Comparison of ENCODE assay signal across 11 cellular contexts in the genomic region with DNA sequence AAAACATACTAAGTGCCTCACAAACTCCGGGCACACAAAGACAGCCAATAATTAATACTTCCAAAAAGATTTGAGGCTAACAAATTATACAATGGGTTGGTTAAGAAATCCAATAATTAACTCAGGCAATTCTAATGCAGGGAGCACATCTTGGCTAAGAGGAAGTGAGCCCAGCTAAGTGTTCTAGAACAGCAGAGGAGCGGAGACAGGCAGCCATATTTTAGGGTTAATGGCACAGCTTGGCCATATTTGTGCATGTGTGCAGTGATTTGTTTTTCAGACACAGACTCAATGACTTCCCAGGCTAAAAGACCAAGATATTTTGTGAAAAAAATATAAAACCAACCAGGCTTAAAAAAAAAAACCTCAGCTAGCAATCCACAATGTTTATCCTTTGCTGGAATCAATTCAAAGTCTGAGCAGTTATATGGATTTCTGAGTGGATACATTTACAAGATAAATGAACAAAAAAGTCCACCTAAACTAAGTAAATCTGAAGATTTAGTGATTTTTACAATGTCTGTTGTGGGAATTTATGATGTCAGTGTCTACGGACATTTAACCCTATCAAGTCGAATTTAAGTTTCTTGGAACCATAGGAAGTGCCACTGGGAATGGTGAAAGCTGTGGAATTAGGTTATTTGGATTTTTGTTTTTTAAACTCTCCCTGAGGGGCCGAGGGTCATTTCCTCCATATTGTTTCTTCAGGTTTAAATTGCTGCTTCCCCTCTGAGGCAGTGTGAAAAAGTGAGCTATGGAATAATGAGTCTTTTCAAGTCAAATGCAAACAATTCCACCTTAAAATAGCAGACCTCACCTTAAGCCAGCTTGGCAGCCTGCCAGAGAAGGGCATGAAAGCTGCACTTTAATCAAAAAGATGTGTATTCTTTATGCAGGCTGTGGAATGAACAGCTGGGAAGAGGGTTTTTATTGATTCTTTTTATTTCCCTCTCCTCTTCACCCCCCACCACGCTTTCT.
DNase-seq lines count a peak whose midpoint lies in the region; ATAC-seq, FAIRE-seq and TF ChIP-seq lines count a peak whose summit lies in the region.
"Had no signal": no experiment of that assay in that cellular context is flagged by ENCODE, and none has a peak within 500 bp of the region (broad histone marks: within the 10 kb centered on the region; RNA-seq: fewer than 3 reads in every experiment).

No MANE protein-coding gene starts in this region.

- DNase-seq in NCI-H2107 treated with DMSO at 0.1 percent for 48 hours (lab: John Stamatoyannopoulos, UW; ENCODE audit: unreplicated experiment) (peak; percentile 93), K562 (ENCODE audit: extremely low read depth in 1 of 4, low spot score in 3 of 4) (no peak), osteocyte (ENCODE audit: extremely low spot score, unreplicated experiment) (no peak), GM19238 (ENCODE audit: insufficient read length, low spot score) (no peak), esophagus muscularis mucosa (ENCODE audit: extremely low spot score) (no peak)
- DNase-seq: hippocampal formation had no signal

- ATAC-seq in K562 (no peak), HG02973 (IDR thresholded peaks at IDR 0.05; ENCODE audit: unreplicated experiment) (no peak)
- ATAC-seq: HCT116, sciatic nerve had no signal

- CTCF ChIA-PET in K562 (lab: Yijun Ruan, JAX; ENCODE audit: low intra/inter-chr PET ratio): no interaction called here

- TF ChIP-seq RAD21 in K562 (CRISPR knock-in tag; conservative IDR thresholded peaks at IDR 0.05 in 1 of 2, IDR thresholded peaks at IDR 0.05 in 1 of 2): no peak

- no peaks in the 10 kb centered on the region for H3K9me1 ChIP-seq in K562 (ENCODE audit: control insufficient read depth, insufficient read depth, low read length)

- POLR2A ChIA-PET in K562 (lab: Yijun Ruan, JAX): interaction anchor here (1.0 kb wide), 1 partner anchor 8 kb away, joined by 3 read pairs; no protein-coding TSS in a partner anchor

- FAIRE-seq in K562 (lab: Jason Lieb, UNC): no peak

- H3K9me3 ChIP-seq in HUES6 (ENCODE audit: control insufficient read depth, insufficient read depth, low read depth, low read length): no peaks in the 10 kb centered on the region
- no peaks in the 10 kb centered on the region; the same call in 1 of the 2 replicates for H3K9me3 ChIP-seq in K562 (replicated peaks; ENCODE audit: control insufficient read depth, insufficient read depth, low read depth, low read length)
- no peaks in the 10 kb centered on the region for H3K9me3 ChIP-seq in esophagus muscularis mucosa

- TF ChIP-seq EP300 in K562 (IDR thresholded peaks at IDR 0.05; ENCODE audit: low read length) (no peak), esophagus muscularis mucosa (IDR thresholded peaks at IDR 0.05) (no peak)

- H3K4me1 ChIP-seq in HUES6 (ENCODE audit: control insufficient read depth, insufficient read depth, low read length) (peaks cover 41% of the 10 kb centered on the region), K562 (replicated peaks in 1 of 2; ENCODE audit: control insufficient read depth in 2 of 2, insufficient read depth in 2 of 2, low read length in 2 of 2) (peaks cover 3 to 12% of the 10 kb centered on the region in 2 experiments; a peak in 3 of 5 replicates), esophagus muscularis mucosa (peaks cover 14 to 53% (median 49%) of the 10 kb centered on the region in 4 donors)

- intact Hi-C loops in K562 (cut with micrococcal nuclease) (no loop called here), esophagus muscularis mucosa (cut with DNase I) (no loop called here)

- H3K27me3 ChIP-seq in HUES6 (ENCODE audit: control insufficient read depth, insufficient read depth, low read length): no peaks in the 10 kb centered on the region
- no peaks in the 10 kb centered on the region for H3K27me3 ChIP-seq in K562 (ENCODE audit: control insufficient read depth in 2 of 2, insufficient read depth in 2 of 2, low read length in 2 of 2)
- H3K27me3 ChIP-seq in esophagus muscularis mucosa: no peaks in the 10 kb centered on the region
- H3K27me3 ChIP-seq: cardiac muscle cell had no signal

- no peaks in the 10 kb centered on the region for H4K20me1 ChIP-seq in K562 (replicated peaks; ENCODE audit: control insufficient read depth, insufficient read depth, low read length)

- WGBS in K562 (ENCODE audit: insufficient coverage, low coverage, missing lambda C conversion rate): 23% methylated on average over 6 of the region's 6 CpGs
- WGBS in esophagus muscularis mucosa: 63% methylated on average over 6 of the region's 6 CpGs

- H3K4me3 ChIP-seq in HUES6 (ENCODE audit: low read depth, low read length) (no peak overlapping the region), K562 (no peak overlapping the region), esophagus muscularis mucosa (no peak overlapping the region)
- H3K4me3 ChIP-seq: cardiac muscle cell had no signal

- H3K27ac Mint-ChIP-seq in osteocyte (ENCODE audit: unreplicated experiment): peak overlapping the region; percentile 75

- no peaks in the 10 kb centered on the region for H3K79me2 ChIP-seq in K562 (ENCODE audit: control insufficient read depth, insufficient read depth, low read length)

- H3K4me3 Mint-ChIP-seq in osteocyte (ENCODE audit: unreplicated experiment): no peak overlapping the region

- H3K9me3 Mint-ChIP-seq in osteocyte (ENCODE audit: unreplicated experiment): no peaks in the 10 kb centered on the region

- H3K4me2 ChIP-seq in K562 (ENCODE audit: insufficient read depth, low read length): no peak overlapping the region

- TF ChIP-seq CTCF in K562 (IDR thresholded peaks at IDR 0.05 in 2 of 3, conservative IDR thresholded peaks at IDR 0.05 in 1 of 3; ENCODE audit: insufficient read depth in 2 of 3, low read depth in 1 of 3, low read length in 3 of 3): no peak
- no peak for TF ChIP-seq CTCF in osteocyte (IDR thresholded peaks at IDR 0.05)
- no peak for TF ChIP-seq CTCF in esophagus muscularis mucosa (IDR thresholded peaks at IDR 0.05)

- peak overlapping the region; percentile 42 for H3K9ac ChIP-seq in HUES6 (ENCODE audit: low read length)
- H3K9ac ChIP-seq in K562 (ENCODE audit: insufficient read depth in 1 of 2, low read depth in 2 of 2, low read length in 2 of 2): no peak overlapping the region

- H2AFZ ChIP-seq in K562 (ENCODE audit: low read depth, low read length): no peak overlapping the region

- H3K36me3 Mint-ChIP-seq in osteocyte (ENCODE audit: unreplicated experiment): no peaks in the 10 kb centered on the region

- in situ Hi-C loops in K562 (cut with MboI): no loop called here

- TF ChIP-seq POLR2A in K562 (conservative IDR thresholded peaks at IDR 0.05) (no peak), esophagus muscularis mucosa (IDR thresholded peaks at IDR 0.05; ENCODE audit: low read depth) (no peak)

- H3K27ac ChIP-seq in HUES6 (ENCODE audit: low read depth, low read length): peak overlapping the region; percentile 91
- no peak overlapping the region for H3K27ac ChIP-seq in K562 (ENCODE audit: extremely low read depth, low read depth, low read length)
- peak overlapping the region in 1 of 4 donors; percentile 18 for H3K27ac ChIP-seq in esophagus muscularis mucosa (replicated peaks in 1 of 4)
- H3K27ac ChIP-seq: cardiac muscle cell had no signal

- no peaks in the 10 kb centered on the region for H3K27me3 Mint-ChIP-seq in osteocyte (ENCODE audit: unreplicated experiment)

- no TSS peak for BruUV-seq in K562 (replicated peaks; lab: Mats Ljungman, UMichigan)

- H3K36me3 ChIP-seq in HUES6 (ENCODE audit: control insufficient read depth, insufficient read depth, low read length) (no peaks in the 10 kb centered on the region), K562 (ENCODE audit: control insufficient read depth, insufficient read depth, low read length) (no peaks in the 10 kb centered on the region), esophagus muscularis mucosa (no peaks in the 10 kb centered on the region)
- H3K36me3 ChIP-seq: cardiac muscle cell had no signal

- peaks cover 81% of the 10 kb centered on the region for H3K4me1 Mint-ChIP-seq in osteocyte (ENCODE audit: unreplicated experiment)

TF ChIP-seq in K562, 482 proteins besides CTCF, POLR2A, EP300 and RAD21:
- TF ChIP-seq SMAD4 (CRISPR knock-in tag; conservative IDR thresholded peaks at IDR 0.05) (no peak), BCL6 (CRISPR knock-in tag; IDR thresholded peaks at IDR 0.05) (no peak), HDAC6 (IDR thresholded peaks at IDR 0.05; ENCODE audit: low read depth, low read length) (no peak), NFIC (IDR thresholded peaks at IDR 0.05) (peak; percentile 88), ZNF12 (CRISPR knock-in tag; IDR thresholded peaks at IDR 0.05) (no peak), RBM34 (IDR thresholded peaks at IDR 0.05; ENCODE audit: borderline replicate concordance, insufficient read depth, low read length) (no peak), NFIX (CRISPR knock-in tag; IDR thresholded peaks at IDR 0.05; ENCODE audit: low read depth) (peak; percentile 69), PML (IDR thresholded peaks at IDR 0.05; ENCODE audit: low read length) (no peak), TOE1 (IDR thresholded peaks at IDR 0.05; ENCODE audit: borderline replicate concordance) (no peak), TOE1 (CRISPR knock-in tag; IDR thresholded peaks at IDR 0.05; ENCODE audit: borderline replicate concordance, low read depth) (no peak), PYGO2 (tag; IDR thresholded peaks at IDR 0.05) (no peak), ZFP30 (CRISPR knock-in tag; IDR thresholded peaks at IDR 0.05; ENCODE audit: borderline replicate concordance) (no peak), SRSF1 (IDR thresholded peaks at IDR 0.05; ENCODE audit: low read depth, low read length) (no peak)
- TF ChIP-seq, protein P1, sequence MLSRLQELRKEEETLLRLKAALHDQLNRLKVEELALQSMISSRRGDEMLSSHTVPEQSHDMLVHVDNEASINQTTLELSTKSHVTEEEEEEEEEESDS (CRISPR knock-in tag; IDR thresholded peaks at IDR 0.05): no peak
- TF ChIP-seq, protein P2, sequence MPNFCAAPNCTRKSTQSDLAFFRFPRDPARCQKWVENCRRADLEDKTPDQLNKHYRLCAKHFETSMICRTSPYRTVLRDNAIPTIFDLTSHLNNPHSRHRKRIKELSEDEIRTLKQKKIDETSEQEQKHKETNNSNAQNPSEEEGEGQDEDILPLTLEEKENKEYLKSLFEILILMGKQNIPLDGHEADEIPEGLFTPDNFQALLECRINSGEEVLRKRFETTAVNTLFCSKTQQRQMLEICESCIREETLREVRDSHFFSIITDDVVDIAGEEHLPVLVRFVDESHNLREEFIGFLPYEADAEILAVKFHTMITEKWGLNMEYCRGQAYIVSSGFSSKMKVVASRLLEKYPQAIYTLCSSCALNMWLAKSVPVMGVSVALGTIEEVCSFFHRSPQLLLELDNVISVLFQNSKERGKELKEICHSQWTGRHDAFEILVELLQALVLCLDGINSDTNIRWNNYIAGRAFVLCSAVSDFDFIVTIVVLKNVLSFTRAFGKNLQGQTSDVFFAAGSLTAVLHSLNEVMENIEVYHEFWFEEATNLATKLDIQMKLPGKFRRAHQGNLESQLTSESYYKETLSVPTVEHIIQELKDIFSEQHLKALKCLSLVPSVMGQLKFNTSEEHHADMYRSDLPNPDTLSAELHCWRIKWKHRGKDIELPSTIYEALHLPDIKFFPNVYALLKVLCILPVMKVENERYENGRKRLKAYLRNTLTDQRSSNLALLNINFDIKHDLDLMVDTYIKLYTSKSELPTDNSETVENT (CRISPR knock-in tag; IDR thresholded peaks at IDR 0.05): no peak
